1 cellular context compared by ENCODE assay signal in genomic region chr18:26226229-26227050, GRCh38.
TF ChIP-seq lines count a peak whose summit lies in the region.

A gene with protein sequence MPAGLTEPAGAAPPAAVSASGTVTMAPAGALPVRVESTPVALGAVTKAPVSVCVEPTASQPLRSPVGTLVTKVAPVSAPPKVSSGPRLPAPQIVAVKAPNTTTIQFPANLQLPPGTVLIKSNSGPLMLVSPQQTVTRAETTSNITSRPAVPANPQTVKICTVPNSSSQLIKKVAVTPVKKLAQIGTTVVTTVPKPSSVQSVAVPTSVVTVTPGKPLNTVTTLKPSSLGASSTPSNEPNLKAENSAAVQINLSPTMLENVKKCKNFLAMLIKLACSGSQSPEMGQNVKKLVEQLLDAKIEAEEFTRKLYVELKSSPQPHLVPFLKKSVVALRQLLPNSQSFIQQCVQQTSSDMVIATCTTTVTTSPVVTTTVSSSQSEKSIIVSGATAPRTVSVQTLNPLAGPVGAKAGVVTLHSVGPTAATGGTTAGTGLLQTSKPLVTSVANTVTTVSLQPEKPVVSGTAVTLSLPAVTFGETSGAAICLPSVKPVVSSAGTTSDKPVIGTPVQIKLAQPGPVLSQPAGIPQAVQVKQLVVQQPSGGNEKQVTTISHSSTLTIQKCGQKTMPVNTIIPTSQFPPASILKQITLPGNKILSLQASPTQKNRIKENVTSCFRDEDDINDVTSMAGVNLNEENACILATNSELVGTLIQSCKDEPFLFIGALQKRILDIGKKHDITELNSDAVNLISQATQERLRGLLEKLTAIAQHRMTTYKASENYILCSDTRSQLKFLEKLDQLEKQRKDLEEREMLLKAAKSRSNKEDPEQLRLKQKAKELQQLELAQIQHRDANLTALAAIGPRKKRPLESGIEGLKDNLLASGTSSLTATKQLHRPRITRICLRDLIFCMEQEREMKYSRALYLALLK (plus strand): TSS chr18:26226445. CDS start chr18:26226934, 489 bp downstream.

TF ChIP-seq in HEK293, 187 proteins besides CTCF, POLR2A, EP300 and RAD21 (continued from another document):
- TF ChIP-seq, protein P1, sequence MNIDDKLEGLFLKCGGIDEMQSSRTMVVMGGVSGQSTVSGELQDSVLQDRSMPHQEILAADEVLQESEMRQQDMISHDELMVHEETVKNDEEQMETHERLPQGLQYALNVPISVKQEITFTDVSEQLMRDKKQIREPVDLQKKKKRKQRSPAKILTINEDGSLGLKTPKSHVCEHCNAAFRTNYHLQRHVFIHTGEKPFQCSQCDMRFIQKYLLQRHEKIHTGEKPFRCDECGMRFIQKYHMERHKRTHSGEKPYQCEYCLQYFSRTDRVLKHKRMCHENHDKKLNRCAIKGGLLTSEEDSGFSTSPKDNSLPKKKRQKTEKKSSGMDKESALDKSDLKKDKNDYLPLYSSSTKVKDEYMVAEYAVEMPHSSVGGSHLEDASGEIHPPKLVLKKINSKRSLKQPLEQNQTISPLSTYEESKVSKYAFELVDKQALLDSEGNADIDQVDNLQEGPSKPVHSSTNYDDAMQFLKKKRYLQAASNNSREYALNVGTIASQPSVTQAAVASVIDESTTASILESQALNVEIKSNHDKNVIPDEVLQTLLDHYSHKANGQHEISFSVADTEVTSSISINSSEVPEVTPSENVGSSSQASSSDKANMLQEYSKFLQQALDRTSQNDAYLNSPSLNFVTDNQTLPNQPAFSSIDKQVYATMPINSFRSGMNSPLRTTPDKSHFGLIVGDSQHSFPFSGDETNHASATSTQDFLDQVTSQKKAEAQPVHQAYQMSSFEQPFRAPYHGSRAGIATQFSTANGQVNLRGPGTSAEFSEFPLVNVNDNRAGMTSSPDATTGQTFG (tag by site-specific recombination; IDR thresholded peaks at IDR 0.05; ENCODE audit: borderline replicate concordance): no peak
- TF ChIP-seq ZNF133 (tag by site-specific recombination; IDR thresholded peaks at IDR 0.05): peak; percentile 34; the same call in 1 of the 2 replicates
- no peak for TF ChIP-seq ZNF830 (tag by site-specific recombination; IDR thresholded peaks at IDR 0.05; ENCODE audit: low read depth)
- no peak for TF ChIP-seq KLF17 (tag by site-specific recombination; IDR thresholded peaks at IDR 0.05)
- TF ChIP-seq, protein P2, sequence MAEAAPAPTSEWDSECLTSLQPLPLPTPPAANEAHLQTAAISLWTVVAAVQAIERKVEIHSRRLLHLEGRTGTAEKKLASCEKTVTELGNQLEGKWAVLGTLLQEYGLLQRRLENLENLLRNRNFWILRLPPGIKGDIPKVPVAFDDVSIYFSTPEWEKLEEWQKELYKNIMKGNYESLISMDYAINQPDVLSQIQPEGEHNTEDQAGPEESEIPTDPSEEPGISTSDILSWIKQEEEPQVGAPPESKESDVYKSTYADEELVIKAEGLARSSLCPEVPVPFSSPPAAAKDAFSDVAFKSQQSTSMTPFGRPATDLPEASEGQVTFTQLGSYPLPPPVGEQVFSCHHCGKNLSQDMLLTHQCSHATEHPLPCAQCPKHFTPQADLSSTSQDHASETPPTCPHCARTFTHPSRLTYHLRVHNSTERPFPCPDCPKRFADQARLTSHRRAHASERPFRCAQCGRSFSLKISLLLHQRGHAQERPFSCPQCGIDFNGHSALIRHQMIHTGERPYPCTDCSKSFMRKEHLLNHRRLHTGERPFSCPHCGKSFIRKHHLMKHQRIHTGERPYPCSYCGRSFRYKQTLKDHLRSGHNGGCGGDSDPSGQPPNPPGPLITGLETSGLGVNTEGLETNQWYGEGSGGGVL (tag by site-specific recombination; IDR thresholded peaks at IDR 0.05): peak; percentile 36; the same call in 1 of the 2 replicates
- peak; percentile 90 for TF ChIP-seq GLIS1 (tag by site-specific recombination; IDR thresholded peaks at IDR 0.05)
- peak; percentile 40 for TF ChIP-seq ZBTB8A (tag by site-specific recombination; IDR thresholded peaks at IDR 0.05)
- no peak for TF ChIP-seq SCRT1 (tag by site-specific recombination; IDR thresholded peaks at IDR 0.05; ENCODE audit: borderline replicate concordance)
- TF ChIP-seq ZNF561 (tag by site-specific recombination; IDR thresholded peaks at IDR 0.05; ENCODE audit: borderline replicate concordance): no peak
- TF ChIP-seq, protein P3, sequence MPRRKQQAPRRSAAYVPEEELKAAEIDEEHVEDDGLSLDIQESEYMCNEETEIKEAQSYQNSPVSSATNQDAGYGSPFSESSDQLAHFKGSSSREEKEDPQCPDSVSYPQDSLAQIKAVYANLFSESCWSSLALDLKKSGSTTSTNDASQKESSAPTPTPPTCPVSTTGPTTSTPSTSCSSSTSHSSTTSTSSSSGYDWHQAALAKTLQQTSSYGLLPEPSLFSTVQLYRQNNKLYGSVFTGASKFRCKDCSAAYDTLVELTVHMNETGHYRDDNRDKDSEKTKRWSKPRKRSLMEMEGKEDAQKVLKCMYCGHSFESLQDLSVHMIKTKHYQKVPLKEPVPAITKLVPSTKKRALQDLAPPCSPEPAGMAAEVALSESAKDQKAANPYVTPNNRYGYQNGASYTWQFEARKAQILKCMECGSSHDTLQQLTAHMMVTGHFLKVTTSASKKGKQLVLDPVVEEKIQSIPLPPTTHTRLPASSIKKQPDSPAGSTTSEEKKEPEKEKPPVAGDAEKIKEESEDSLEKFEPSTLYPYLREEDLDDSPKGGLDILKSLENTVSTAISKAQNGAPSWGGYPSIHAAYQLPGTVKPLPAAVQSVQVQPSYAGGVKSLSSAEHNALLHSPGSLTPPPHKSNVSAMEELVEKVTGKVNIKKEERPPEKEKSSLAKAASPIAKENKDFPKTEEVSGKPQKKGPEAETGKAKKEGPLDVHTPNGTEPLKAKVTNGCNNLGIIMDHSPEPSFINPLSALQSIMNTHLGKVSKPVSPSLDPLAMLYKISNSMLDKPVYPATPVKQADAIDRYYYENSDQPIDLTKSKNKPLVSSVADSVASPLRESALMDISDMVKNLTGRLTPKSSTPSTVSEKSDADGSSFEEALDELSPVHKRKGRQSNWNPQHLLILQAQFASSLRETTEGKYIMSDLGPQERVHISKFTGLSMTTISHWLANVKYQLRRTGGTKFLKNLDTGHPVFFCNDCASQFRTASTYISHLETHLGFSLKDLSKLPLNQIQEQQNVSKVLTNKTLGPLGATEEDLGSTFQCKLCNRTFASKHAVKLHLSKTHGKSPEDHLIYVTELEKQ (tag by site-specific recombination; IDR thresholded peaks at IDR 0.05; ENCODE audit: borderline replicate concordance): no peak
- no peak for TF ChIP-seq ZNF404 (tag by site-specific recombination; IDR thresholded peaks at IDR 0.05)
- TF ChIP-seq ZNF514 (tag by site-specific recombination; IDR thresholded peaks at IDR 0.05): no peak
- 0 out of 2 replicates have a peak, but pooled peaks have one; percentile 54 for TF ChIP-seq PRDM2 (tag by site-specific recombination; IDR thresholded peaks at IDR 0.05; ENCODE audit: borderline replicate concordance)
- no peak for TF ChIP-seq GLI2 (tag by site-specific recombination; IDR thresholded peaks at IDR 0.05; ENCODE audit: borderline replicate concordance, low read depth)
- no peak for TF ChIP-seq ZNF140 (tag by site-specific recombination; IDR thresholded peaks at IDR 0.05)
- TF ChIP-seq ZSCAN4 (tag by site-specific recombination; IDR thresholded peaks at IDR 0.05): no peak
- TF ChIP-seq REST (tag by site-specific recombination; IDR thresholded peaks at IDR 0.05): no peak
- TF ChIP-seq, protein P4, sequence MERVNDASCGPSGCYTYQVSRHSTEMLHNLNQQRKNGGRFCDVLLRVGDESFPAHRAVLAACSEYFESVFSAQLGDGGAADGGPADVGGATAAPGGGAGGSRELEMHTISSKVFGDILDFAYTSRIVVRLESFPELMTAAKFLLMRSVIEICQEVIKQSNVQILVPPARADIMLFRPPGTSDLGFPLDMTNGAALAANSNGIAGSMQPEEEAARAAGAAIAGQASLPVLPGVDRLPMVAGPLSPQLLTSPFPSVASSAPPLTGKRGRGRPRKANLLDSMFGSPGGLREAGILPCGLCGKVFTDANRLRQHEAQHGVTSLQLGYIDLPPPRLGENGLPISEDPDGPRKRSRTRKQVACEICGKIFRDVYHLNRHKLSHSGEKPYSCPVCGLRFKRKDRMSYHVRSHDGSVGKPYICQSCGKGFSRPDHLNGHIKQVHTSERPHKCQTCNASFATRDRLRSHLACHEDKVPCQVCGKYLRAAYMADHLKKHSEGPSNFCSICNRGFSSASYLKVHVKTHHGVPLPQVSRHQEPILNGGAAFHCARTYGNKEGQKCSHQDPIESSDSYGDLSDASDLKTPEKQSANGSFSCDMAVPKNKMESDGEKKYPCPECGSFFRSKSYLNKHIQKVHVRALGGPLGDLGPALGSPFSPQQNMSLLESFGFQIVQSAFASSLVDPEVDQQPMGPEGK (tag by site-specific recombination; IDR thresholded peaks at IDR 0.05): peak; percentile 45; the same call in 1 of the 2 replicates
- TF ChIP-seq, protein P5, sequence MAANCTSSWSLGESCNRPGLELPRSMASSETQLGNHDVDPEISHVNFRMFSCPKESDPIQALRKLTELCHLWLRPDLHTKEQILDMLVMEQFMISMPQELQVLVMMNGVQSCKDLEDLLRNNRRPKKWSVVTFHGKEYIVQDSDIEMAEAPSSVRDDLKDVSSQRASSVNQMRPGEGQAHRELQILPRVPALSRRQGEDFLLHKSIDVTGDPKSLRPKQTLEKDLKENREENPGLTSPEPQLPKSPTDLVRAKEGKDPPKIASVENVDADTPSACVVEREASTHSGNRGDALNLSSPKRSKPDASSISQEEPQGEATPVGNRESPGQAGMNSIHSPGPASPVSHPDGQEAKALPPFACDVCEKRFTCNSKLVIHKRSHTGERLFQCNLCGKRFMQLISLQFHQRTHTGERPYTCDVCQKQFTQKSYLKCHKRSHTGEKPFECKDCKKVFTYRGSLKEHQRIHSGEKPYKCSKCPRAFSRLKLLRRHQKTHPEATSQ (tag by site-specific recombination; IDR thresholded peaks at IDR 0.05): peak; percentile 50; the same call in 1 of the 2 replicates
- TF ChIP-seq ZNF837 (tag by site-specific recombination; IDR thresholded peaks at IDR 0.05): no peak
